18 cellular contexts compared by ENCODE assay signal in genomic region chr7:146948708-146949107, GRCh38.
DNase-seq lines count a peak whose midpoint lies in the region; ATAC-seq and TF ChIP-seq lines count a peak whose summit lies in the region.
"Had no signal": no experiment of that assay in that cellular context is flagged by ENCODE, and none has a peak within 500 bp of the region (broad histone marks: within the 10 kb centered on the region; RNA-seq: fewer than 3 reads in every experiment).

No MANE protein-coding gene starts in this region.

- H3K27ac ChIP-seq in foreskin keratinocyte, result no peak overlapping the region
- H3K27ac ChIP-seq: BLaER1, KMS-11 had no signal

- DNase-seq in AG10803 (ENCODE audit: low read depth), result peak; percentile 31
- DNase-seq in HuH-7 (ENCODE audit: low spot score), result peak; percentile 5
- peak; percentile 44 to 86 for DNase-seq in NOMO-1 (lab: John Stamatoyannopoulos, UW; ENCODE audit: unreplicated experiment in 2 of 2)
- peak; percentile 76 for DNase-seq in SKM-1 (lab: John Stamatoyannopoulos, UW; ENCODE audit: unreplicated experiment)
- no peak for DNase-seq in foreskin keratinocyte
- no peak for DNase-seq in erythroblast (lab: John Stamatoyannopoulos, UW)
- DNase-seq: CD4-positive, alpha-beta memory T cell; EL; NCI-H1105; NCI-H1694; NCI-H2081 treated with DMSO at 0.1 percent for 48 hours; NCI-H510A treated with DMSO at 0.1 percent for 48 hours; NCI-H82; Right ventricle myocardium superior had no signal

- no peak overlapping the region for H3K4me3 ChIP-seq in AG10803 (ENCODE audit: low read length)
- H3K4me3 ChIP-seq: BLaER1, GM23338 had no signal

- TF ChIP-seq CTCF in AG10803 (conservative IDR thresholded peaks at IDR 0.05; ENCODE audit: low read length) (no peak), foreskin keratinocyte (conservative IDR thresholded peaks at IDR 0.05) (no peak)

- no peak for TF ChIP-seq POLR2A in erythroblast (IDR thresholded peaks at IDR 0.05; ENCODE audit: low read length)

- H3K4me1 ChIP-seq in foreskin keratinocyte, result no peaks in the 10 kb centered on the region
- H3K4me1 ChIP-seq: BLaER1 had no signal

- ATAC-seq in GM21528 (IDR thresholded peaks at IDR 0.05; ENCODE audit: low FRiP score, unreplicated experiment), result no peak
- ATAC-seq in foreskin keratinocyte, result no peak
- ATAC-seq: GM23338 had no signal

- H3K27me3 ChIP-seq in foreskin keratinocyte, result no peaks in the 10 kb centered on the region
- H3K27me3 ChIP-seq: BLaER1 had no signal

Comparison
In these comparisons a context has a peak if more than half of its experiments do, and no peak if none do; other contexts are left out.
1. DNase-seq: peak in AG10803 (single experiment), HuH-7 (single experiment), NOMO-1 (2 of 2) and SKM-1 (single experiment); none in foreskin keratinocyte (0 of 2) and erythroblast (0 of 2).